ENCODE assay signal across 9 cellular contexts in the genomic region with DNA sequence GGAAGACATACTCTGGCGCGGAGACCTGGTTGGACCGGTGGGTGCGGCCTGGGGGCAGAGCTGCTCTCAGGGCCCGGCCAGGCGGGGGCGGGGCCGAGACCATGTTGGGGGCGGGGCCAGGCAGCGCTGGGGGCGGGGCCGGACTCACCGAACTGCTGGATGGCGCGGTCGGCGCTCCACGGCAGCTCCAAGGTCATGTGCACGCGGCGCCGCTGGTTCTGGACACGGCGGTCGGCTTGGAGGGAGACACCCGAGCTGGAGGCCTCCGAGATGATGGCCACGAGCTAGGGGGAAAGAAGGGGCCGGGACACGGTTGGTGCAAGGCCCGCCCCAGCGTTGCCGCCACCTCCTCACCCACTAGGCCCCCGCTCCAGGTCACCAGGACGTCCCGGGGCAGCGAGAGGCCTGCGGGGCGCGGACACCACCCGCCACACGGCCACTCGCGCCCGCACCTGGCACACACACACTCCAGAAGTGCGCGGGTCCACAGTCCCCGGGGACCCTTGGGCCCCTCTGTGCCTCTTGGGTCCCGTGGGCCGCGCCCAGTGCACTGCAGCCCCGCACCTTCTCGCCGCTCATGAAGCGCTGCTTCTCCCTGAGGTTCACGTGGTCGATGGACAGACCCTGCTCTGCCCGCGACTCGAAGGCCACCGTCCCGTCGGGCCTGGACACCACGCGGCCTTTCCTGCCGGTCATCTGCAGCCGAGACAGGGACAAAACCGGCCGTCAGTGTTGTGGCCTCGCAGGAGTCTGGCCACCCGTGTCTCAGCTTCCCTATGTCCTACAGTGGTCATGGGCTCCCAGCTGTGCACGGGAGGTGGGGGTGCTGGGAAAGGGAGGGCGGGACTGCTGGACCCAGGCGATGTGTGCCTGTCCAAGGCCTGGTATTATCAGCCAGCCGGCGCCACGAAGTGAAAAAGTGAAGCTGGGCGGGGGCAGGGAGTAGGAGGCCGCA. TPM values are rescaled to one million over a fixed set of nuclear protein-coding genes. Genes with fewer than 3 reads are reported as not detected.
A peak's percentile ranks its signal among the peaks of the same experiment; 100 is the strongest.
DNase-seq lines count a peak whose midpoint lies in the region; ATAC-seq and TF ChIP-seq lines count a peak whose summit lies in the region.
"Had no signal": no experiment of that assay in that cellular context is flagged by ENCODE, and none has a peak within 500 bp of the region (broad histone marks: within the 10 kb centered on the region; RNA-seq: fewer than 3 reads in every experiment).

No MANE protein-coding gene starts in this region.

- DNase-seq in HT-29 (ENCODE audit: low spot score) (peak; percentile 81), left lung (peak in 1 of 2 donors; percentile 77), stomach (peak; percentile 91), occipital lobe (lab: John Stamatoyannopoulos, UW) (no peak), NCI-H128 (lab: John Stamatoyannopoulos, UW; ENCODE audit: unreplicated experiment) (no peak), DMS114 treated with DMSO at 0.1 percent for 48 hours (lab: John Stamatoyannopoulos, UW; ENCODE audit: unreplicated experiment) (no peak)

- peak; percentile 63 for ATAC-seq in left lung
- no peak for ATAC-seq in GM18511 (IDR thresholded peaks at IDR 0.05; ENCODE audit: unreplicated experiment)

- no peaks in the 10 kb centered on the region for H3K9me3 Mint-ChIP-seq in dendritic cell treated with granulocyte-macrophage colony-stimulating factor and Interleukin-4, amounts not matched to agents 40 ng/mL and 50 ng/mL, for 4 days
- H3K9me3 Mint-ChIP-seq: IgD-negative memory B cell had no signal

- peaks cover 95% of the 10 kb centered on the region for H3K36me3 Mint-ChIP-seq in dendritic cell treated with granulocyte-macrophage colony-stimulating factor and Interleukin-4, amounts not matched to agents 40 ng/mL and 50 ng/mL, for 4 days (ENCODE audit: low read depth)
- H3K36me3 Mint-ChIP-seq: IgD-negative memory B cell had no signal

- no peaks in the 10 kb centered on the region for H3K27me3 Mint-ChIP-seq in dendritic cell treated with granulocyte-macrophage colony-stimulating factor and Interleukin-4, amounts not matched to agents 40 ng/mL and 50 ng/mL, for 4 days
- H3K27me3 Mint-ChIP-seq: IgD-negative memory B cell had no signal

- no peak overlapping the region for H3K4me3 ChIP-seq in left lung
- peak overlapping the region in 2 of 4 donors; percentile 5 to 29 for H3K4me3 ChIP-seq in stomach

- H3K27me3 ChIP-seq in left lung (no peaks in the 10 kb centered on the region), stomach (no peaks in the 10 kb centered on the region)

- no peak for TF ChIP-seq POLR2A in stomach (IDR thresholded peaks at IDR 0.05)

- H3K27ac ChIP-seq in left lung (peak overlapping the region; percentile 2 to 66), stomach (peak overlapping the region; percentile 62 to 87 (median 82))

- H3K36me3 ChIP-seq in left lung = peaks cover 0 to 100% of the 10 kb centered on the region in 2 donors
- H3K36me3 ChIP-seq in stomach = peaks cover 65 to 100% (median 96%) of the 10 kb centered on the region in 4 donors

- H3K4me3 Mint-ChIP-seq in dendritic cell treated with granulocyte-macrophage colony-stimulating factor and Interleukin-4, amounts not matched to agents 40 ng/mL and 50 ng/mL, for 4 days = no peak overlapping the region

- 33 to 63% (median 53%) methylated on average over 40 to 79 of the region's 79 CpGs for WGBS in stomach, 5 donors

- intact Hi-C loops in dendritic cell treated with granulocyte-macrophage colony-stimulating factor and Interleukin-4, amounts not matched to agents 40 ng/mL and 50 ng/mL, for 4 days (cut with micrococcal nuclease) = loop anchor here (5.0 kb wide), 1 partner anchor 80 kb away; no protein-coding TSS in a partner anchor
- intact Hi-C loops in left lung (cut with DNase I) (loop anchor here in 1 of 2 donors (5.0 kb wide), 1 partner anchor 80 kb away; no protein-coding TSS in a partner anchor), stomach (cut with DNase I; ENCODE audit: low total_unique reads) (loop anchor here (5.0 kb wide), 1 partner anchor 70 kb away; no protein-coding TSS in a partner anchor)

- no peak for TF ChIP-seq EP300 in stomach (IDR thresholded peaks at IDR 0.05)

- H3K9me3 ChIP-seq in left lung (no peaks in the 10 kb centered on the region), stomach (no peaks in the 10 kb centered on the region)

- peak overlapping the region; percentile 67 for H3K27ac Mint-ChIP-seq in dendritic cell treated with granulocyte-macrophage colony-stimulating factor and Interleukin-4, amounts not matched to agents 40 ng/mL and 50 ng/mL, for 4 days

- H3K4me1 Mint-ChIP-seq in dendritic cell treated with granulocyte-macrophage colony-stimulating factor and Interleukin-4, amounts not matched to agents 40 ng/mL and 50 ng/mL, for 4 days (ENCODE audit: low read depth) = peaks cover 32% of the 10 kb centered on the region
- H3K4me1 Mint-ChIP-seq: IgD-negative memory B cell had no signal

- TF ChIP-seq CTCF in left lung (IDR thresholded peaks at IDR 0.05) (no peak), stomach (IDR thresholded peaks at IDR 0.05) (no peak)

- H3K4me1 ChIP-seq in left lung (peaks cover 7 to 43% of the 10 kb centered on the region in 2 donors), stomach (peaks cover 24 to 42% (median 32%) of the 10 kb centered on the region in 4 donors)

RNA-seq across cellular contexts. Expression of a gene that starts 8.7 kb away (rescaled TPM):
- 1,102 and 1,117 TPM in 2 replicates for total RNA-seq in HT-29 (2014; rRNA removed; shearing (Covaris generic))
- total RNA-seq in left lung (100 to 1,000 TPM; 266 to 365 TPM), stomach (100 to 1,000 TPM in 4 of 5 donors, 10 to 100 TPM in 1; 90.0 to 710 (median 158) TPM), occipital lobe (83.8 TPM)
- 100 to 1,000 TPM; 433 to 532 (median 509) TPM for polyA plus RNA-seq in stomach

RNA-seq across cellular contexts. Expression of a gene that starts 17.4 kb away (rescaled TPM):
- 394 and 395 TPM in 2 replicates for total RNA-seq in HT-29 (2014; rRNA removed; shearing (Covaris generic))
- total RNA-seq in left lung (100 to 1,000 TPM; 139 to 160 TPM), stomach (100 to 1,000 TPM in 1 of 5 donors, 10 to 100 TPM in 4; 24.5 to 361 (median 40.6) TPM), occipital lobe (31.8 TPM)
- polyA plus RNA-seq in stomach = 100 to 1,000 TPM; 109 to 128 (median 123) TPM

RNA-seq across cellular contexts. Expression of a gene that starts 45.6 kb away (rescaled TPM):
- 93.3 and 102 TPM in 2 replicates for total RNA-seq in HT-29 (2014; rRNA removed; shearing (Covaris generic))
- total RNA-seq in left lung (10 to 100 TPM; 71.1 to 83.8 TPM), stomach (100 to 1,000 TPM in 1 of 5 donors, 10 to 100 TPM in 4; 14.3 to 211 (median 22.3) TPM), occipital lobe (1.7 TPM)
- 10 to 100 TPM; 12.2 to 15.4 (median 14.0) TPM for polyA plus RNA-seq in stomach

Comparison
In these comparisons a context has a peak if more than half of its experiments do, and no peak if none do; other contexts are left out.
1. DNase-seq: peak in HT-29 (single experiment) and stomach (single experiment); none in occipital lobe (single experiment), NCI-H128 (single experiment) and DMS114 treated with DMSO at 0.1 percent for 48 hours (single experiment).